ENCODE assay signal across 14 cellular contexts in the genomic region with DNA sequence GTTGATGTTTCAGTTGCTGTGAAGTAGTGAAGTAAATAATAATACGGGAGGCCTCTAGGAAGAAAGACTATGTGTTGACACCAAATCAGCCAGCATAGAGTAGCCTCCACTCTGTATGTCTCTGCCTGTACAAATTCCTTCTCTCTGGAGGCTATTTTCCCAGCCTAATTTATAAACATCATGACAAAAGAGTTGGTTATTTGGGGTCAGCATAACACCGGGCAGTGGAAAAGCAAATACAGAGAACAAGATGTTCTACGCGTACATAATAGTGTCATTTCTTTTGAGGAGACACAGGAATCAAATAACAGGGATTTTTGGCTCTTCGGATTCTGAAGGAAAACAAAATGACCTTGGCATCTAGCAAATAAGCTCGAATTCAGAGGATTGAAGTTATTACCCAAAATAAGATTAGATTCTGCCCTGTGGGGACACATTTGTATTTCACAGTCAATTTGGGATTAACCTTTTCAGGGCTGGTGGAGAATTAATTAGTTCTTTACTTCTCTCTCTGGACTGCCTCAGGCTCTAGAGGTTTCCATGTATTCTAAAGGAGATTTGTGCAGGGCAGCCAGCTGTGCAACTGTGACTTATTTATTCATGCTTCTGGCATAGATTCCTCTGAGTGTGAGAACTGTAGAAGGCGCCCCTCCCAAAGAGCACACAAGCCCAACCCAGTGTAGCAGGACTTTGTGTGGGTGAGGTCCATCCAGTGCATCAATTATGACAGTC. TPM values are rescaled to one million over a fixed set of nuclear protein-coding genes. Genes with fewer than 3 reads are reported as not detected.
DNase-seq lines count a peak whose midpoint lies in the region; ATAC-seq, FAIRE-seq and TF ChIP-seq lines count a peak whose summit lies in the region.
"Had no signal": no experiment of that assay in that cellular context is flagged by ENCODE, and none has a peak within 500 bp of the region (broad histone marks: within the 10 kb centered on the region; RNA-seq: fewer than 3 reads in every experiment).

No MANE protein-coding gene starts in this region.

- no TSS peak for BruUV-seq in K562 (replicated peaks; lab: Mats Ljungman, UMichigan)

- H3K4me3 Mint-ChIP-seq in naive thymus-derived CD8-positive, alpha-beta T cell = no peak overlapping the region

- no peak for TF ChIP-seq EP300 in K562 (IDR thresholded peaks at IDR 0.05; ENCODE audit: low read length)

- H3K4me1 ChIP-seq in HEK293 (ENCODE audit: control insufficient read depth, insufficient read depth, low read length) (peaks cover 2% of the 10 kb centered on the region; the same call in 1 of the 2 replicates), K562 (replicated peaks in 1 of 2; ENCODE audit: control insufficient read depth in 2 of 2, insufficient read depth in 2 of 2, low read length in 2 of 2) (peaks cover 0 to 12% of the 10 kb centered on the region in 2 experiments; a peak in 3 of 5 replicates), smooth muscle cell (ENCODE audit: low read depth) (no peaks in the 10 kb centered on the region)

- H3K9me3 ChIP-seq in HEK293 (ENCODE audit: control insufficient read depth, insufficient read depth, low read depth, low read length) (no peaks in the 10 kb centered on the region), K562 (replicated peaks; ENCODE audit: control insufficient read depth, insufficient read depth, low read depth, low read length) (no peaks in the 10 kb centered on the region), smooth muscle cell (replicated peaks; ENCODE audit: low read depth) (no peaks in the 10 kb centered on the region)
- H3K9me3 ChIP-seq: BLaER1 treated with 17β-estradiol and CSF1 and Interleukin-3, amounts not matched to agents 10 nM and 100 nM had no signal

- FAIRE-seq in K562 (lab: Jason Lieb, UNC) = no peak

- no peaks in the 10 kb centered on the region for H3K9me3 Mint-ChIP-seq in naive thymus-derived CD8-positive, alpha-beta T cell

- DNase-seq in K562 (ENCODE audit: extremely low read depth in 1 of 4, low spot score in 3 of 4) = peak in 1 of 4 experiments; percentile 11
- DNase-seq in left colon = peak; percentile 48 to 65
- no peak for DNase-seq in smooth muscle cell (lab: John Stamatoyannopoulos, UW; ENCODE audit: unreplicated experiment)
- DNase-seq in naive thymus-derived CD8-positive, alpha-beta T cell = no peak
- DNase-seq: activated CD8-positive, alpha-beta memory T cell treated with anti-CD3 and anti-CD28 coated beads, Interleukin-2, amount 50 U/mL, for 4 hours; amniotic stem cell; GDM1; NCI-H226 had no signal

- H3K27ac Mint-ChIP-seq in naive thymus-derived CD8-positive, alpha-beta T cell = no peak overlapping the region

- H3K79me2 ChIP-seq in K562 (ENCODE audit: control insufficient read depth, insufficient read depth, low read length) = no peaks in the 10 kb centered on the region
- H3K79me2 ChIP-seq in smooth muscle cell (ENCODE audit: low read depth) = no peaks in the 10 kb centered on the region

- in situ Hi-C loops in K562 (cut with MboI) = no loop called here

- TF ChIP-seq CTCF in HEK293 (tag by site-specific recombination; IDR thresholded peaks at IDR 0.05) = no peak
- TF ChIP-seq CTCF in K562 (IDR thresholded peaks at IDR 0.05 in 2 of 3, conservative IDR thresholded peaks at IDR 0.05 in 1 of 3; ENCODE audit: insufficient read depth in 2 of 3, low read depth in 1 of 3, low read length in 3 of 3) = no peak
- TF ChIP-seq CTCF in smooth muscle cell (IDR thresholded peaks at IDR 0.05; ENCODE audit: borderline replicate concordance, insufficient read depth, poor library complexity, severe bottlenecking) = no peak

- 13% methylated on average over 7 of the region's 7 CpGs for WGBS in K562 (ENCODE audit: insufficient coverage, low coverage, missing lambda C conversion rate)
- 54% methylated on average over 7 of the region's 7 CpGs for WGBS in smooth muscle cell (ENCODE audit: low lambda C conversion rate)

- H3K27ac ChIP-seq in HEK293 (ENCODE audit: extremely low read depth, low read depth, low read length) (no peak overlapping the region), K562 (ENCODE audit: extremely low read depth, low read depth, low read length) (no peak overlapping the region), smooth muscle cell (ENCODE audit: low read depth) (no peak overlapping the region)
- H3K27ac ChIP-seq: BLaER1 treated with 17β-estradiol and CSF1 and Interleukin-3, amounts not matched to agents 10 nM and 100 nM; HL-60 had no signal

- H3K36me3 ChIP-seq in HEK293 (ENCODE audit: control insufficient read depth in 2 of 2, insufficient read depth in 1 of 2, low read length in 2 of 2) (no peaks in the 10 kb centered on the region), K562 (ENCODE audit: control insufficient read depth, insufficient read depth, low read length) (no peaks in the 10 kb centered on the region), smooth muscle cell (ENCODE audit: low read depth) (no peaks in the 10 kb centered on the region)
- H3K36me3 ChIP-seq: BLaER1 treated with 17β-estradiol and CSF1 and Interleukin-3, amounts not matched to agents 10 nM and 100 nM had no signal

- no peak overlapping the region for H3K4me3 ChIP-seq in HEK293 (ENCODE audit: low read depth, low read length)
- H3K4me3 ChIP-seq in K562 = no peak overlapping the region
- no peak overlapping the region for H3K4me3 ChIP-seq in smooth muscle cell
- H3K4me3 ChIP-seq: BLaER1 treated with 17β-estradiol and CSF1 and Interleukin-3, amounts not matched to agents 10 nM and 100 nM had no signal

- no peaks in the 10 kb centered on the region for H3K4me1 Mint-ChIP-seq in naive thymus-derived CD8-positive, alpha-beta T cell

- H3K9ac ChIP-seq in K562 (ENCODE audit: insufficient read depth in 1 of 2, low read depth in 2 of 2, low read length in 2 of 2) (no peak overlapping the region), smooth muscle cell (ENCODE audit: low read depth) (no peak overlapping the region)
- H3K9ac ChIP-seq: BLaER1 treated with 17β-estradiol and CSF1 and Interleukin-3, amounts not matched to agents 10 nM and 100 nM had no signal

- intact Hi-C loops in K562 (cut with micrococcal nuclease) (no loop called here), left colon (cut with DNase I, micrococcal nuclease) (no loop called here)

- H3K9me1 ChIP-seq in K562 (ENCODE audit: control insufficient read depth, insufficient read depth, low read length) = no peaks in the 10 kb centered on the region

- H3K4me2 ChIP-seq in K562 (ENCODE audit: insufficient read depth, low read length) = no peak overlapping the region
- H3K4me2 ChIP-seq in smooth muscle cell = no peak overlapping the region
- H3K4me2 ChIP-seq: BLaER1 treated with 17β-estradiol and CSF1 and Interleukin-3, amounts not matched to agents 10 nM and 100 nM had no signal

- no peaks in the 10 kb centered on the region for H3K27me3 ChIP-seq in K562 (ENCODE audit: control insufficient read depth in 2 of 2, insufficient read depth in 2 of 2, low read length in 2 of 2)
- no peaks in the 10 kb centered on the region for H3K27me3 ChIP-seq in smooth muscle cell (ENCODE audit: low read depth)

- peaks cover 2 to 21% (median 5%) of the 10 kb centered on the region in 5 donors for H3K27me3 Mint-ChIP-seq in naive thymus-derived CD8-positive, alpha-beta T cell

- POLR2A ChIA-PET in HEK293 (lab: Yijun Ruan, JAX) = no interaction called here
- POLR2A ChIA-PET in K562 (lab: Yijun Ruan, JAX) = interaction anchor here (0.5 kb wide), 1 partner anchor 150 kb away, joined by 3 read pairs; no protein-coding TSS in a partner anchor
- POLR2A ChIA-PET in naive thymus-derived CD8-positive, alpha-beta T cell (lab: Charles Lee) = no interaction called here

- TF ChIP-seq POLR2A in K562 (conservative IDR thresholded peaks at IDR 0.05) (no peak), GM18505 (IDR thresholded peaks at IDR 0.05; ENCODE audit: borderline replicate concordance, extremely low read depth, insufficient read depth, insufficient read length) (no peak)

- no peak for TF ChIP-seq RAD21 in K562 (CRISPR knock-in tag; conservative IDR thresholded peaks at IDR 0.05 in 1 of 2, IDR thresholded peaks at IDR 0.05 in 1 of 2)

- H2AFZ ChIP-seq in K562 (ENCODE audit: low read depth, low read length) (peak overlapping the region; percentile 45; the same call in 1 of the 2 replicates), smooth muscle cell (ENCODE audit: low read depth) (peak overlapping the region; percentile 7)

- H3K36me3 Mint-ChIP-seq in naive thymus-derived CD8-positive, alpha-beta T cell = no peaks in the 10 kb centered on the region

- ATAC-seq in K562 = no peak
- peak; percentile 98 for ATAC-seq in left colon
- no peak for ATAC-seq in GM18505 (IDR thresholded peaks at IDR 0.05; ENCODE audit: unreplicated experiment)
- ATAC-seq in naive thymus-derived CD8-positive, alpha-beta T cell = no peak
- ATAC-seq in GM18511 (IDR thresholded peaks at IDR 0.05; ENCODE audit: unreplicated experiment) = no peak
- no peak for ATAC-seq in HG03139 (IDR thresholded peaks at IDR 0.05; ENCODE audit: unreplicated experiment)

- no peaks in the 10 kb centered on the region for H4K20me1 ChIP-seq in K562 (replicated peaks; ENCODE audit: control insufficient read depth, insufficient read depth, low read length)
- H4K20me1 ChIP-seq in smooth muscle cell (ENCODE audit: low read depth) = no peaks in the 10 kb centered on the region
- H4K20me1 ChIP-seq: BLaER1 treated with 17β-estradiol and CSF1 and Interleukin-3, amounts not matched to agents 10 nM and 100 nM had no signal

- CTCF ChIA-PET in HEK293 (lab: Yijun Ruan, JAX) = interaction anchor here (0.6 to 1.5 kb wide), 3 partner anchors 21 to 61 kb away, joined by 3 to 8 read pairs (median 3); no protein-coding TSS in a partner anchor
- CTCF ChIA-PET in K562 (lab: Yijun Ruan, JAX; ENCODE audit: low intra/inter-chr PET ratio) = no interaction called here

- no peaks in the 10 kb centered on the region for H3F3A ChIP-seq in smooth muscle cell (ENCODE audit: low read depth)

RNA-seq across cellular contexts. Expression of a gene that starts 14.1 kb away (rescaled TPM):
- 6.5 and 10.4 TPM in 2 replicates for total RNA-seq in K562 (2011; cell fraction: chromatin; rRNA removed; ENCODE audit: low replicate concordance)
- 3.2 and 3.3 TPM in 2 replicates for total RNA-seq in K562 (2011; cell fraction: nucleolus; rRNA removed)
- total RNA-seq in K562 (2011; cell fraction: nucleoplasm; rRNA removed) = 12.5 and 12.7 TPM in 2 replicates
- total RNA-seq in K562 (2014; rRNA removed) (0.65 and 1.2 TPM in 2 replicates), K562 (2014; rRNA removed; fragmentation: Illumina TruSeq; extraction: Trizol) (1.5 and 1.6 TPM in 2 replicates), K562 (2015; rRNA removed; fragmentation: Illumina TruSeq; extraction: Trizol) (0.65 and 2.1 TPM in 2 replicates), K562 (2021) (0.87 and 1.9 TPM in 2 replicates), left colon (10 to 100 TPM; 48.0 to 52.5 TPM), smooth muscle cell (4.8 and 6.6 TPM in 2 replicates)
- polyA plus RNA-seq in K562 (2011; rRNA removed) (8.4 and 9.0 TPM in 2 replicates), K562 (2014; fragmentation: Illumina TruSeq; extraction: Trizol) (1.4 and 1.5 TPM in 2 replicates), K562 (2014; fragmentation: Nextera tagmentation; extraction: Ambion mirVana) (1 to 10 TPM; 1.2 to 1.8 TPM), K562 (2014; rRNA removed) (0.72 and 0.88 TPM in 2 replicates), smooth muscle cell (8.0 and 10.5 TPM in 2 replicates)
- polyA plus RNA-seq in K562 (2011; cell fraction: cytosol; rRNA removed) = 2.8 and 4.7 TPM in 2 replicates
- 10.2 and 13.0 TPM in 2 replicates for polyA plus RNA-seq in K562 (2011; cell fraction: nucleus; rRNA removed)
- 2.2 and 5.4 TPM in 2 replicates for polyA plus RNA-seq in K562 (2012)
- polyA minus RNA-seq in K562 (2011; rRNA and poly(A)+ RNA removed) = 9.2 and 10.4 TPM in 2 replicates
- 1.2 and 3.4 TPM in 2 replicates for polyA minus RNA-seq in K562 (2011; cell fraction: cytosol; rRNA and poly(A)+ RNA removed)
- 2.6 and 4.6 TPM in 2 replicates for polyA minus RNA-seq in K562 (2011; cell fraction: nucleus; rRNA and poly(A)+ RNA removed)
- total RNA-seq in naive thymus-derived CD8-positive, alpha-beta T cell = not detected
- not detected for polyA plus RNA-seq in naive thymus-derived CD8-positive, alpha-beta T cell

Comparison
In these comparisons a context has a peak if more than half of its experiments do, and no peak if none do; other contexts are left out.
1. DNase-seq: peak in left colon (2 of 2); none in smooth muscle cell (single experiment) and naive thymus-derived CD8-positive, alpha-beta T cell (0 of 10).